14 cellular contexts compared by ENCODE assay signal in genomic region chr2:98559581-98559980, GRCh38. TPM values are rescaled to one million over a fixed set of nuclear protein-coding genes. Genes with fewer than 3 reads are reported as not detected.
DNase-seq lines count a peak whose midpoint lies in the region; ATAC-seq, FAIRE-seq and TF ChIP-seq lines count a peak whose summit lies in the region.
"Had no signal": no experiment of that assay in that cellular context is flagged by ENCODE, and none has a peak within 500 bp of the region (broad histone marks: within the 10 kb centered on the region; RNA-seq: fewer than 3 reads in every experiment).

No MANE protein-coding gene starts in this region.

- DNase-seq in CD4-positive, alpha-beta T cell, result no peak
- no peak for DNase-seq in activated naive CD8-positive, alpha-beta T cell treated with anti-CD3 and anti-CD28 coated beads, Interleukin-2, amount 10 ng/mL, durations not matched to agents 7 days and 5 days
- DNase-seq in kidney, result no peak
- no peak for DNase-seq in GM13977 (ENCODE audit: low spot score)
- DNase-seq in middle frontal gyrus (ENCODE audit: extremely low spot score, low spot score), result no peak
- DNase-seq: activated CD8-positive, alpha-beta memory T cell treated with anti-CD3 and anti-CD28 coated beads, Interleukin-2, amount 50 U/mL, for 48 hours; MM.1S; NCI-H2227 treated with DMSO at 0.1 percent for 48 hours had no signal

- H3K36me3 Mint-ChIP-seq in CD4-positive, alpha-beta T cell (ENCODE audit: low read depth), result peaks cover 87% of the 10 kb centered on the region
- H3K36me3 Mint-ChIP-seq in activated naive CD8-positive, alpha-beta T cell treated with anti-CD3 and anti-CD28 coated beads, Interleukin-2, amount 10 ng/mL, durations not matched to agents 7 days and 5 days, result peaks cover 48% of the 10 kb centered on the region

- peak overlapping the region; percentile 83 for H3K27ac Mint-ChIP-seq in CD4-positive, alpha-beta T cell
- peak overlapping the region; percentile 57 for H3K27ac Mint-ChIP-seq in activated naive CD8-positive, alpha-beta T cell treated with anti-CD3 and anti-CD28 coated beads, Interleukin-2, amount 10 ng/mL, durations not matched to agents 7 days and 5 days

- in situ Hi-C loops in GM13977 (cut with MboI; ENCODE audit: low pct_unique_long_range_greater_than_20kb, low sequenced_read_pairs, unreplicated experiment), result no loop called here

- no peaks in the 10 kb centered on the region for H3K27me3 Mint-ChIP-seq in CD4-positive, alpha-beta T cell
- H3K27me3 Mint-ChIP-seq in activated naive CD8-positive, alpha-beta T cell treated with anti-CD3 and anti-CD28 coated beads, Interleukin-2, amount 10 ng/mL, durations not matched to agents 7 days and 5 days, result no peaks in the 10 kb centered on the region

- H3K27ac ChIP-seq in CD4-positive, alpha-beta T cell (ENCODE audit: low read depth, low read length), result no peak overlapping the region
- peak overlapping the region; percentile 21 for H3K27ac ChIP-seq in muscle layer of duodenum (ENCODE audit: low read length)
- no peak overlapping the region for H3K27ac ChIP-seq in kidney (ENCODE audit: low read depth in 2 of 2, low read length in 2 of 2)
- H3K27ac ChIP-seq: testis had no signal

- intact Hi-C loops in CD4-positive, alpha-beta T cell (cut with DNase I, micrococcal nuclease), result no loop called here
- intact Hi-C loops in kidney (cut with DNase I), result no loop called here

- H3K9ac ChIP-seq in kidney (ENCODE audit: low read length in 2 of 2), result no peak overlapping the region

- H3K4me1 Mint-ChIP-seq in CD4-positive, alpha-beta T cell (ENCODE audit: low read depth), result peaks cover 40% of the 10 kb centered on the region
- H3K4me1 Mint-ChIP-seq in activated naive CD8-positive, alpha-beta T cell treated with anti-CD3 and anti-CD28 coated beads, Interleukin-2, amount 10 ng/mL, durations not matched to agents 7 days and 5 days, result peaks cover 66% of the 10 kb centered on the region

- no peaks in the 10 kb centered on the region for H3K9me3 ChIP-seq in CD4-positive, alpha-beta T cell (ENCODE audit: control insufficient read depth, low read length)
- H3K9me3 ChIP-seq in muscle layer of duodenum (ENCODE audit: control insufficient read depth in 1 of 2, low read length in 2 of 2), result no peaks in the 10 kb centered on the region
- no peaks in the 10 kb centered on the region for H3K9me3 ChIP-seq in kidney (ENCODE audit: control insufficient read depth in 1 of 2, low read length in 2 of 2)
- H3K9me3 ChIP-seq: Peyer's patch, testis had no signal

- TF ChIP-seq CTCF in CD4-positive, alpha-beta T cell (IDR thresholded peaks at IDR 0.05), result no peak
- TF ChIP-seq CTCF in kidney (IDR thresholded peaks at IDR 0.05; ENCODE audit: borderline replicate concordance, extremely low read depth, insufficient read depth), result no peak
- TF ChIP-seq CTCF in GM13977 (IDR thresholded peaks at IDR 0.05; ENCODE audit: extremely low read depth, insufficient read depth, missing control alignments), result no peak

- POLR2A ChIA-PET in CD4-positive, alpha-beta T cell (lab: Charles Lee), result interaction anchor here (1.0 to 1.5 kb wide), 2 partner anchors 9 to 21 kb away, joined by 3 read pairs; no protein-coding TSS in a partner anchor
- POLR2A ChIA-PET in activated naive CD8-positive, alpha-beta T cell treated with anti-CD3 and anti-CD28 coated beads, Interleukin-2, amount 10 ng/mL, durations not matched to agents 7 days and 5 days (lab: Charles Lee), result interaction anchor here (1.4 kb wide), 1 partner anchor 94 kb away, joined by 3 read pairs; no protein-coding TSS in a partner anchor

- CTCF ChIA-PET in CD4-positive, alpha-beta T cell (lab: Charles Lee), result no interaction called here

- no peak overlapping the region for H3K4me3 Mint-ChIP-seq in CD4-positive, alpha-beta T cell
- H3K4me3 Mint-ChIP-seq in activated naive CD8-positive, alpha-beta T cell treated with anti-CD3 and anti-CD28 coated beads, Interleukin-2, amount 10 ng/mL, durations not matched to agents 7 days and 5 days, result peak overlapping the region; percentile 43

- H3K4me3 ChIP-seq in muscle layer of duodenum (ENCODE audit: low read depth in 1 of 2, low read length in 2 of 2) (no peak overlapping the region), kidney (ENCODE audit: low read length in 2 of 2) (no peak overlapping the region)
- H3K4me3 ChIP-seq: Peyer's patch, testis had no signal

- FAIRE-seq in kidney (lab: Jason Lieb, UNC), result no peak
- FAIRE-seq: endometrium had no signal

- H3K36me3 ChIP-seq in muscle layer of duodenum (ENCODE audit: control insufficient read depth in 1 of 2, insufficient read depth in 2 of 2, low read length in 2 of 2) (peaks cover 19 to 42% of the 10 kb centered on the region in 2 donors), kidney (ENCODE audit: control insufficient read depth in 1 of 2, insufficient read depth in 2 of 2, low read length in 2 of 2) (peaks cover 0 to 8% of the 10 kb centered on the region in 2 donors)

- no peak for ATAC-seq in CD4-positive, alpha-beta T cell (ENCODE audit: poor library complexity)
- ATAC-seq in GM21529 (IDR thresholded peaks at IDR 0.05; ENCODE audit: unreplicated experiment) (peak; percentile 39), HG03135 (IDR thresholded peaks at IDR 0.05; ENCODE audit: unreplicated experiment) (no peak)
- ATAC-seq in activated naive CD8-positive, alpha-beta T cell treated with anti-CD3 and anti-CD28 coated beads, Interleukin-2, amount 10 ng/mL, durations not matched to agents 7 days and 5 days (ENCODE audit: low read depth), result peak; percentile 73

- no peaks in the 10 kb centered on the region for H3K9me3 Mint-ChIP-seq in CD4-positive, alpha-beta T cell
- H3K9me3 Mint-ChIP-seq in activated naive CD8-positive, alpha-beta T cell treated with anti-CD3 and anti-CD28 coated beads, Interleukin-2, amount 10 ng/mL, durations not matched to agents 7 days and 5 days, result no peaks in the 10 kb centered on the region

- peaks cover 0 to 36% of the 10 kb centered on the region in 2 donors for H3K4me1 ChIP-seq in muscle layer of duodenum (ENCODE audit: control insufficient read depth in 1 of 2, insufficient read depth in 2 of 2, low read length in 2 of 2)
- H3K4me1 ChIP-seq in kidney (ENCODE audit: control insufficient read depth in 1 of 2, insufficient read depth in 1 of 2, low read depth in 1 of 2, low read length in 2 of 2), result peaks cover 0 to 2% of the 10 kb centered on the region in 2 donors
- H3K4me1 ChIP-seq: testis had no signal

- no peaks in the 10 kb centered on the region for H3K27me3 ChIP-seq in CD4-positive, alpha-beta T cell (ENCODE audit: control insufficient read depth, insufficient read depth, low read length)
- no peaks in the 10 kb centered on the region for H3K27me3 ChIP-seq in muscle layer of duodenum (ENCODE audit: low read depth, low read length)
- H3K27me3 ChIP-seq: Peyer's patch, testis had no signal

RNA-seq across cellular contexts. Expression of gene COA5, which starts 48.7 kb away (rescaled TPM):
- 10 to 100 TPM; 29.2 to 30.1 TPM for total RNA-seq in CD4-positive, alpha-beta T cell
- total RNA-seq in activated naive CD8-positive, alpha-beta T cell treated with anti-CD3 and anti-CD28 coated beads, Interleukin-2, amount 10 ng/mL, durations not matched to agents 7 days and 5 days, result 10 to 100 TPM; 36.2 to 36.7 TPM
- 38.0 TPM for total RNA-seq in kidney
- polyA plus RNA-seq in kidney (ENCODE audit: insufficient read depth, low read depth, low replicate concordance), result 85.8 TPM

RNA-seq across cellular contexts. Expression of gene UNC50, which starts 48.8 kb away (rescaled TPM):
- 10 to 100 TPM; 17.1 to 17.5 TPM for total RNA-seq in CD4-positive, alpha-beta T cell
- 10 to 100 TPM; 31.3 to 34.9 TPM for total RNA-seq in activated naive CD8-positive, alpha-beta T cell treated with anti-CD3 and anti-CD28 coated beads, Interleukin-2, amount 10 ng/mL, durations not matched to agents 7 days and 5 days
- 53.2 TPM for total RNA-seq in kidney
- 58.0 TPM for polyA plus RNA-seq in kidney (ENCODE audit: insufficient read depth, low read depth, low replicate concordance)

Comparison
In these comparisons a context has a peak if more than half of its experiments do, and no peak if none do; other contexts are left out.
1. ATAC-seq: peak in GM21529 (single experiment) and activated naive CD8-positive, alpha-beta T cell treated with anti-CD3 and anti-CD28 coated beads, Interleukin-2, amount 10 ng/mL, durations not matched to agents 7 days and 5 days (single experiment); none in CD4-positive, alpha-beta T cell (single experiment) and HG03135 (single experiment).